Comparison of ENCODE assay signal across 11 cellular contexts in genomic region chr3:72255191-72255590, GRCh38.
A peak's percentile ranks its signal among the peaks of the same experiment; 100 is the strongest.
DNase-seq lines count a peak whose midpoint lies in the region; ATAC-seq and TF ChIP-seq lines count a peak whose summit lies in the region.
"Had no signal": no experiment of that assay in that cellular context is flagged by ENCODE, and none has a peak within 500 bp of the region (broad histone marks: within the 10 kb centered on the region; RNA-seq: fewer than 3 reads in every experiment).

No MANE protein-coding gene starts in this region.

- H3K9me3 ChIP-seq in left ventricle myocardium inferior (replicated peaks) (no peaks in the 10 kb centered on the region), ectodermal cell (ENCODE audit: control insufficient read depth, low read length) (no peaks in the 10 kb centered on the region), mesodermal cell (ENCODE audit: control insufficient read depth, low read length) (no peaks in the 10 kb centered on the region), vagina (no peaks in the 10 kb centered on the region)

- H3K9me3 Mint-ChIP-seq in activated naive CD4-positive, alpha-beta T cell treated with anti-CD3 and anti-CD28 coated beads, Interleukin-2, amount 10 ng/mL, durations not matched to agents 7 days and 5 days, result peaks cover 7% of the 10 kb centered on the region

- H3K27ac ChIP-seq in left ventricle myocardium inferior (replicated peaks), result no peak overlapping the region
- peak overlapping the region; percentile 69 for H3K27ac ChIP-seq in ectodermal cell (ENCODE audit: insufficient read depth, low read depth, low read length, poor library complexity, severe bottlenecking)
- H3K27ac ChIP-seq in mesodermal cell (ENCODE audit: low read depth, low read length, severe bottlenecking), result peak overlapping the region; percentile 29
- H3K27ac ChIP-seq in vagina, result peak overlapping the region; percentile 6

- peak; percentile 74 for ATAC-seq in Right ventricle myocardium inferior
- ATAC-seq in GM21619 (IDR thresholded peaks at IDR 0.05; ENCODE audit: unreplicated experiment), result no peak

- no peak overlapping the region for H3K4me3 Mint-ChIP-seq in activated naive CD4-positive, alpha-beta T cell treated with anti-CD3 and anti-CD28 coated beads, Interleukin-2, amount 10 ng/mL, durations not matched to agents 7 days and 5 days
- H3K4me3 Mint-ChIP-seq: T-helper 1 cell treated with Interleukin-12 subunit alpha and Interleukin-12 subunit beta and Interleukin-4 antibody, amounts not matched to agents 30 μg/mL and 1 μg/mL, for 36 hours had no signal

- H3K27me3 ChIP-seq in left ventricle myocardium inferior (ENCODE audit: low read depth), result no peaks in the 10 kb centered on the region
- no peaks in the 10 kb centered on the region for H3K27me3 ChIP-seq in ectodermal cell (ENCODE audit: control insufficient read depth, insufficient read depth, low read length, poor library complexity, severe bottlenecking)
- no peaks in the 10 kb centered on the region for H3K27me3 ChIP-seq in vagina

- no peaks in the 10 kb centered on the region for H3K36me3 ChIP-seq in left ventricle myocardium inferior
- no peaks in the 10 kb centered on the region for H3K36me3 ChIP-seq in ectodermal cell (ENCODE audit: control insufficient read depth, insufficient read depth, low read length)
- no peaks in the 10 kb centered on the region for H3K36me3 ChIP-seq in mesodermal cell (ENCODE audit: control insufficient read depth, insufficient read depth, low read length)
- H3K36me3 ChIP-seq in vagina, result no peaks in the 10 kb centered on the region

- H3K4me1 ChIP-seq in left ventricle myocardium inferior (peaks cover 33% of the 10 kb centered on the region), ectodermal cell (ENCODE audit: control insufficient read depth, insufficient read depth, low read length) (peaks cover 36% of the 10 kb centered on the region), mesodermal cell (ENCODE audit: control insufficient read depth, insufficient read depth, low read length, poor library complexity, severe bottlenecking) (peaks cover 7% of the 10 kb centered on the region), vagina (peaks cover 16% of the 10 kb centered on the region)

- WGBS in ectodermal cell, 2 experiments, result 9 to 20% methylated on average over 2 of the region's 2 CpGs
- WGBS in mesodermal cell (ENCODE audit: insufficient coverage in 2 of 2), 2 experiments, result 25 to 80% methylated on average over 1 to 2 of the region's 2 CpGs

- intact Hi-C loops in Right ventricle myocardium inferior (cut with DNase I) (no loop called here), left ventricle myocardium inferior (cut with micrococcal nuclease) (no loop called here), vagina (cut with DNase I) (no loop called here)

- no peak overlapping the region for H3K4me3 ChIP-seq in left ventricle myocardium inferior
- no peak overlapping the region for H3K4me3 ChIP-seq in ectodermal cell (ENCODE audit: insufficient read depth, low read depth, low read length)
- no peak overlapping the region for H3K4me3 ChIP-seq in mesodermal cell (ENCODE audit: extremely low read depth, insufficient read depth, low read length, poor library complexity, severe bottlenecking)
- no peak overlapping the region for H3K4me3 ChIP-seq in vagina

- H3K27me3 Mint-ChIP-seq in activated naive CD4-positive, alpha-beta T cell treated with anti-CD3 and anti-CD28 coated beads, Interleukin-2, amount 10 ng/mL, durations not matched to agents 7 days and 5 days, result peaks cover 15% of the 10 kb centered on the region

- no peak for TF ChIP-seq POLR2A in vagina (IDR thresholded peaks at IDR 0.05)

- DNase-seq in Right ventricle myocardium inferior (ENCODE audit: missing footprints), result no peak
- DNase-seq in left ventricle myocardium inferior, result no peak
- no peak for DNase-seq in vagina (ENCODE audit: extremely low spot score in 2 of 2)
- no peak for DNase-seq in NCI-H2227 (lab: John Stamatoyannopoulos, UW; ENCODE audit: unreplicated experiment)
- DNase-seq in activated naive CD4-positive, alpha-beta T cell treated with anti-CD3 and anti-CD28 coated beads, Interleukin-2, amount 10 ng/mL, durations not matched to agents 7 days and 5 days, result no peak

- CTCF ChIA-PET in activated naive CD4-positive, alpha-beta T cell treated with anti-CD3 and anti-CD28 coated beads, Interleukin-2, amount 10 ng/mL, durations not matched to agents 7 days and 5 days (lab: Charles Lee), result no interaction called here

- H3K27ac Mint-ChIP-seq in activated naive CD4-positive, alpha-beta T cell treated with anti-CD3 and anti-CD28 coated beads, Interleukin-2, amount 10 ng/mL, durations not matched to agents 7 days and 5 days, result no peak overlapping the region
- H3K27ac Mint-ChIP-seq: B cell; IgD-negative memory B cell; T-helper 1 cell treated with Interleukin-12 subunit alpha and Interleukin-12 subunit beta and Interleukin-4 antibody, amounts not matched to agents 30 μg/mL and 1 μg/mL, for 36 hours had no signal

- TF ChIP-seq CTCF in left ventricle myocardium inferior (IDR thresholded peaks at IDR 0.05; ENCODE audit: borderline replicate concordance) (no peak), vagina (IDR thresholded peaks at IDR 0.05) (no peak)

- peaks cover 3% of the 10 kb centered on the region for H3K36me3 Mint-ChIP-seq in activated naive CD4-positive, alpha-beta T cell treated with anti-CD3 and anti-CD28 coated beads, Interleukin-2, amount 10 ng/mL, durations not matched to agents 7 days and 5 days
- H3K36me3 Mint-ChIP-seq: IgD-negative memory B cell had no signal

- H3K4me1 Mint-ChIP-seq in activated naive CD4-positive, alpha-beta T cell treated with anti-CD3 and anti-CD28 coated beads, Interleukin-2, amount 10 ng/mL, durations not matched to agents 7 days and 5 days, result peaks cover 46% of the 10 kb centered on the region
